In the genomic region with DNA sequence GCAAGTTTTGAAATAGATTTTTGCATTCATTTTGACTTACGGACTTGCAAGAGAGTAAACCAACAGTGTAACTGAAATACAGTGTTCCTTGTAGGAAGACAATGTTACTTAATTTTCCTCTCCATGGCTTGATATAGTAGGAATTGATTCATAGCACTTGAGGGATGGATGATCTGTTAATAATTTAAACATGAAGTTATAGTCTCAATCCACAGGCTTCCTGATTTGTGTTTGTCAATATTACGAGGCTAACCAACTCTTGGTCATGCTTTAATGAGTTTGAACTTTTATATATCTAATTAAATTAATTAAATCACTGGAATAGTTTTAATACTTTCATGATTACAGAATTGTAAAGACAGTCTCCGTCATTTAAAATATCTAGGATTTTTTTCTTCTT, we compare ENCODE assay signal across 1 cellular context.
TF ChIP-seq lines count a peak whose summit lies in the region.

No MANE protein-coding gene starts in this region.

TF ChIP-seq in HepG2, 621 proteins besides CTCF, POLR2A, EP300 and RAD21 (continued from another document):
- TF ChIP-seq, protein P1, sequence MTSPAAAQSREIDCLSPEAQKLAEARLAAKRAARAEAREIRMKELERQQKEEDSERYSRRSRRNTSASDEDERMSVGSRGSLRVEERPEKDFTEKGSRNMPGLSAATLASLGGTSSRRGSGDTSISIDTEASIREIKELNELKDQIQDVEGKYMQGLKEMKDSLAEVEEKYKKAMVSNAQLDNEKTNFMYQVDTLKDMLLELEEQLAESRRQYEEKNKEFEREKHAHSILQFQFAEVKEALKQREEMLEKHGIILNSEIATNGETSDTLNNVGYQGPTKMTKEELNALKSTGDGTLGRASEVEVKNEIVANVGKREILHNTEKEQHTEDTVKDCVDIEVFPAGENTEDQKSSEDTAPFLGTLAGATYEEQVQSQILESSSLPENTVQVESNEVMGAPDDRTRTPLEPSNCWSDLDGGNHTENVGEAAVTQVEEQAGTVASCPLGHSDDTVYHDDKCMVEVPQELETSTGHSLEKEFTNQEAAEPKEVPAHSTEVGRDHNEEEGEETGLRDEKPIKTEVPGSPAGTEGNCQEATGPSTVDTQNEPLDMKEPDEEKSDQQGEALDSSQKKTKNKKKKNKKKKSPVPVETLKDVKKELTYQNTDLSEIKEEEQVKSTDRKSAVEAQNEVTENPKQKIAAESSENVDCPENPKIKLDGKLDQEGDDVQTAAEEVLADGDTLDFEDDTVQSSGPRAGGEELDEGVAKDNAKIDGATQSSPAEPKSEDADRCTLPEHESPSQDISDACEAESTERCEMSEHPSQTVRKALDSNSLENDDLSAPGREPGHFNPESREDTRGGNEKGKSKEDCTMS (CRISPR knock-in tag; conservative IDR thresholded peaks at IDR 0.05): no peak
- TF ChIP-seq, protein P2, sequence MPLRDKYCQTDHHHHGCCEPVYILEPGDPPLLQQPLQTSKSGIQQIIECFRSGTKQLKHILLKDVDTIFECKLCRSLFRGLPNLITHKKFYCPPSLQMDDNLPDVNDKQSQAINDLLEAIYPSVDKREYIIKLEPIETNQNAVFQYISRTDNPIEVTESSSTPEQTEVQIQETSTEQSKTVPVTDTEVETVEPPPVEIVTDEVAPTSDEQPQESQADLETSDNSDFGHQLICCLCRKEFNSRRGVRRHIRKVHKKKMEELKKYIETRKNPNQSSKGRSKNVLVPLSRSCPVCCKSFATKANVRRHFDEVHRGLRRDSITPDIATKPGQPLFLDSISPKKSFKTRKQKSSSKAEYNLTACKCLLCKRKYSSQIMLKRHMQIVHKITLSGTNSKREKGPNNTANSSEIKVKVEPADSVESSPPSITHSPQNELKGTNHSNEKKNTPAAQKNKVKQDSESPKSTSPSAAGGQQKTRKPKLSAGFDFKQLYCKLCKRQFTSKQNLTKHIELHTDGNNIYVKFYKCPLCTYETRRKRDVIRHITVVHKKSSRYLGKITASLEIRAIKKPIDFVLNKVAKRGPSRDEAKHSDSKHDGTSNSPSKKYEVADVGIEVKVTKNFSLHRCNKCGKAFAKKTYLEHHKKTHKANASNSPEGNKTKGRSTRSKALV (CRISPR knock-in tag; IDR thresholded peaks at IDR 0.05): no peak
- TF ChIP-seq SP2 (CRISPR knock-in tag; IDR thresholded peaks at IDR 0.05) (no peak), FOXA1 (IDR thresholded peaks at IDR 0.05) (no peak), FOXA1 (CRISPR knock-in tag; IDR thresholded peaks at IDR 0.05) (no peak)
- TF ChIP-seq, protein P3, sequence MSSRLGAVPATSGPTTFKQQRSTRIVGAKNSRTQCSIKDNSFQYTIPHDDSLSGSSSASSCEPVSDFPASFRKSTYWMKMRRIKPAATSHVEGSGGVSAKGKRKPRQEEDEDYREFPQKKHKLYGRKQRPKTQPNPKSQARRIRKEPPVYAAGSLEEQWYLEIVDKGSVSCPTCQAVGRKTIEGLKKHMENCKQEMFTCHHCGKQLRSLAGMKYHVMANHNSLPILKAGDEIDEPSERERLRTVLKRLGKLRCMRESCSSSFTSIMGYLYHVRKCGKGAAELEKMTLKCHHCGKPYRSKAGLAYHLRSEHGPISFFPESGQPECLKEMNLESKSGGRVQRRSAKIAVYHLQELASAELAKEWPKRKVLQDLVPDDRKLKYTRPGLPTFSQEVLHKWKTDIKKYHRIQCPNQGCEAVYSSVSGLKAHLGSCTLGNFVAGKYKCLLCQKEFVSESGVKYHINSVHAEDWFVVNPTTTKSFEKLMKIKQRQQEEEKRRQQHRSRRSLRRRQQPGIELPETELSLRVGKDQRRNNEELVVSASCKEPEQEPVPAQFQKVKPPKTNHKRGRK (CRISPR knock-in tag; IDR thresholded peaks at IDR 0.05): no peak
TF ChIP-seq in HepG2: peak in this region for 0.
